Comparison of ENCODE assay signal across 13 cellular contexts in the genomic region with DNA sequence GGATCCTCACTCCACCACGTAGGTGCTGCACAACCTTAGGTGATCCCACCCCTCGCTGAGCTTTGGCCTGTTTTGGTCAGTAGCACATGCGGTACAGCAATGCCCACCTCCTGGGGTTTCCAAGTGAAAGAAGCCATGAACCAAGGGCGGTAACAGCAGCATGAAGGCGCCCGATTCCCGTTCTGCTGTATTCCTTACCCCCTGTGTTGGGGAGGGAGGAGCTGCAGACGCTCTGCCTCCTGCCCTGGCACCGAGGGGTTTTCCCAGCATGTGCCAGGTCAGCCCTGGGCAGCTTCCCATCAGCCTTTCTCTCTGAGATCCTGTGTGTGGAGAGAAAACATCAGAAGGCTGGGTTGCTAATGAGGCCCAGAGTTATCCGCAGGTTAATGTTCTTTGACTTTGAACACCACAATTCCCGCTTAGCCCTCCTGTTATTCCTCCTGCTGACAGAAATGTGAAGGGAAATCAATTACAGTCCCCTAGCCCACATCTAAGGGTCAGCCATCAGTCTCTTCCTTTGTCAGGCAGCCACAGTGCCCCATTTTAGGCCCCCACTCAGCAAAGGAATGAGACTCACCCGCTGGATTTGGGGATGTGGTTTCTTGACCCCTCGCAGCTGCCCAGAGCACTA.
DNase-seq lines count a peak whose midpoint lies in the region; ATAC-seq, FAIRE-seq and TF ChIP-seq lines count a peak whose summit lies in the region.
"Had no signal": no experiment of that assay in that cellular context is flagged by ENCODE, and none has a peak within 500 bp of the region (broad histone marks: within the 10 kb centered on the region; RNA-seq: fewer than 3 reads in every experiment).

No MANE protein-coding gene starts in this region.

- no peaks in the 10 kb centered on the region for H3K9me3 ChIP-seq in pancreas

- peak; percentile 72 for DNase-seq in Ammon's horn (ENCODE audit: low spot score)
- peak; percentile 86 for DNase-seq in SW480 (ENCODE audit: low spot score)
- DNase-seq in globus pallidus (ENCODE audit: low spot score) = peak; percentile 79
- DNase-seq in pancreas = peak in 3 of 6 donors; percentile 16 to 38 (median 27)
- DNase-seq in mucosa of gallbladder (ENCODE audit: low spot score) = no peak
- DNase-seq in stimulated activated CD4-positive, alpha-beta T cell treated with anti-CD3 and anti-CD28 coated beads, Interleukin-15, amount 100 ng/mL, for 24 hours = no peak
- DNase-seq: activated CD4-positive, alpha-beta T cell treated with anti-CD3 and anti-CD28 coated beads for 1 hour; activated naive CD4-positive, alpha-beta T cell treated with anti-CD3 and anti-CD28 coated beads, Interleukin-2, amount 10 ng/mL, durations not matched to agents 7 days and 5 days; T-helper 2 cell had no signal

- H3K4me3 ChIP-seq in pancreas = no peak overlapping the region
- H3K4me3 ChIP-seq: K562, skin epidermis had no signal

- intact Hi-C loops in pancreas (cut with DNase I) = no loop called here

- no peaks in the 10 kb centered on the region for H3K4me1 ChIP-seq in pancreas

- H3K27me3 ChIP-seq in pancreas = no peaks in the 10 kb centered on the region

- ATAC-seq in pancreas (peak; percentile 31 to 81 (median 46)), GM21576 (IDR thresholded peaks at IDR 0.05; ENCODE audit: unreplicated experiment) (no peak), GM19324 (IDR thresholded peaks at IDR 0.05; ENCODE audit: low FRiP score, unreplicated experiment) (no peak)
- ATAC-seq: K562 had no signal

- H3K27ac ChIP-seq in pancreas = peak overlapping the region in 3 of 4 donors; percentile 42 to 57 (median 44)

- H3K36me3 ChIP-seq in pancreas = no peaks in the 10 kb centered on the region

- WGBS in pancreas, 2 donors = 66 to 77% methylated on average over 13 of the region's 13 CpGs

- FAIRE-seq in pancreas (lab: Jason Lieb, UNC) = no peak
- FAIRE-seq: K562 had no signal

- no peak for TF ChIP-seq CTCF in pancreas (IDR thresholded peaks at IDR 0.05)

Comparison
In these comparisons a context has a peak if more than half of its experiments do, and no peak if none do; other contexts are left out.
1. DNase-seq: peak in Ammon's horn (single experiment), SW480 (single experiment) and globus pallidus (single experiment); none in mucosa of gallbladder (single experiment) and stimulated activated CD4-positive, alpha-beta T cell treated with anti-CD3 and anti-CD28 coated beads, Interleukin-15, amount 100 ng/mL, for 24 hours (single experiment).
2. ATAC-seq: peak in pancreas (4 of 4); none in GM21576 (single experiment) and GM19324 (single experiment).